In genomic region chr2:231709981-231710750, GRCh38 we compare ENCODE assay signal across 1 cellular context.
A peak's percentile ranks its signal among the peaks of the same experiment; 100 is the strongest.
TF ChIP-seq lines count a peak whose summit lies in the region.

No MANE protein-coding gene starts in this region.

TF ChIP-seq in HepG2, 621 proteins besides CTCF, POLR2A, EP300 and RAD21 (continued from another document and continues in another):
- peak; percentile 97 for TF ChIP-seq AKNA (CRISPR knock-in tag; IDR thresholded peaks at IDR 0.05; ENCODE audit: borderline replicate concordance)
- peak; percentile 88 for TF ChIP-seq ZZZ3 (CRISPR knock-in tag; IDR thresholded peaks at IDR 0.05; ENCODE audit: borderline replicate concordance)
- no peak for TF ChIP-seq CCAR2 (optimal IDR thresholded peaks at IDR 0.05; ENCODE audit: low read depth, low read length)
- peak; percentile 92 for TF ChIP-seq ZSCAN25 (CRISPR knock-in tag; IDR thresholded peaks at IDR 0.05)
- peak; percentile 87 for TF ChIP-seq CBFB (CRISPR knock-in tag; IDR thresholded peaks at IDR 0.05)
- peak; percentile 84 for TF ChIP-seq MED8 (CRISPR knock-in tag; IDR thresholded peaks at IDR 0.05; ENCODE audit: insufficient replicate concordance)
- TF ChIP-seq PHB2 (IDR thresholded peaks at IDR 0.05; ENCODE audit: partially characterized antibody): no peak
- TF ChIP-seq ZNF235 (CRISPR knock-in tag; IDR thresholded peaks at IDR 0.05; ENCODE audit: borderline replicate concordance): peak; percentile 97
- no peak for TF ChIP-seq NR2F6 (IDR thresholded peaks at IDR 0.05)
- peak; percentile 74 for TF ChIP-seq NR2F6 (CRISPR knock-in tag; IDR thresholded peaks at IDR 0.05)
- 0 out of 2 replicates have a peak, but pooled peaks have one; percentile 48 for TF ChIP-seq ZNF136 (CRISPR knock-in tag; IDR thresholded peaks at IDR 0.05; ENCODE audit: low read depth)
- TF ChIP-seq BCLAF1 (IDR thresholded peaks at IDR 0.05): no peak
- peak; percentile 99 for TF ChIP-seq ZC3H13 (CRISPR knock-in tag; IDR thresholded peaks at IDR 0.05)
- peak; percentile 69 for TF ChIP-seq PHF20 (CRISPR knock-in tag; IDR thresholded peaks at IDR 0.05)
- TF ChIP-seq ZKSCAN5 (CRISPR knock-in tag; IDR thresholded peaks at IDR 0.05): no peak
- peak; percentile 4 for TF ChIP-seq ZFP36 (IDR thresholded peaks at IDR 0.05; ENCODE audit: borderline replicate concordance, low read depth, low read length, partially characterized antibody)
- no peak for TF ChIP-seq ZFP62 (CRISPR knock-in tag; IDR thresholded peaks at IDR 0.05)
- peak; percentile 99 for TF ChIP-seq MLXIP (CRISPR knock-in tag; IDR thresholded peaks at IDR 0.05; ENCODE audit: borderline replicate concordance)
- peak; percentile 99 for TF ChIP-seq ZNF552 (CRISPR knock-in tag; IDR thresholded peaks at IDR 0.05; ENCODE audit: borderline replicate concordance)
- peak; percentile 99 for TF ChIP-seq RARG (CRISPR knock-in tag; IDR thresholded peaks at IDR 0.05; ENCODE audit: low read depth)
- TF ChIP-seq ZNF781 (CRISPR knock-in tag; IDR thresholded peaks at IDR 0.05; ENCODE audit: borderline replicate concordance, not compliant biosample characterization): peak; percentile 94
- TF ChIP-seq ZNF883 (CRISPR knock-in tag; IDR thresholded peaks at IDR 0.05; ENCODE audit: not compliant biosample characterization): peak; percentile 100
- peak; percentile 84 for TF ChIP-seq ZNF333 (CRISPR knock-in tag; IDR thresholded peaks at IDR 0.05; ENCODE audit: borderline replicate concordance)
- no peak for TF ChIP-seq MATR3 (CRISPR knock-in tag; IDR thresholded peaks at IDR 0.05)
- TF ChIP-seq ZNF773 (CRISPR knock-in tag; IDR thresholded peaks at IDR 0.05; ENCODE audit: borderline replicate concordance): peak; percentile 100
- TF ChIP-seq ZBTB3 (CRISPR knock-in tag; IDR thresholded peaks at IDR 0.05; ENCODE audit: borderline replicate concordance, low read depth): peak; percentile 98
- TF ChIP-seq CERS6 (CRISPR knock-in tag; IDR thresholded peaks at IDR 0.05): peak; percentile 98
- no peak for TF ChIP-seq TBL1XR1 (IDR thresholded peaks at IDR 0.05; ENCODE audit: borderline replicate concordance, low read length, partially characterized antibody)
- TF ChIP-seq KMT2A (CRISPR knock-in tag; IDR thresholded peaks at IDR 0.05): peak; percentile 86
- no peak for TF ChIP-seq ZNF572 (CRISPR knock-in tag; IDR thresholded peaks at IDR 0.05)
- peak; percentile 99 for TF ChIP-seq ZNF232 (CRISPR knock-in tag; IDR thresholded peaks at IDR 0.05; ENCODE audit: borderline replicate concordance)
- peak; percentile 100 for TF ChIP-seq KDM5B (CRISPR knock-in tag; IDR thresholded peaks at IDR 0.05; ENCODE audit: borderline replicate concordance)
- TF ChIP-seq ATF5 (CRISPR knock-in tag; IDR thresholded peaks at IDR 0.05; ENCODE audit: low read depth): peak; percentile 99
- TF ChIP-seq ZNF614 (CRISPR knock-in tag; IDR thresholded peaks at IDR 0.05; ENCODE audit: borderline replicate concordance): peak; percentile 48; the same call in 1 of the 2 replicates
- TF ChIP-seq ZNF367 (CRISPR knock-in tag; IDR thresholded peaks at IDR 0.05; ENCODE audit: borderline replicate concordance): peak; percentile 98; the same call in 1 of the 2 replicates
- no peak for TF ChIP-seq HMGXB3 (CRISPR knock-in tag; IDR thresholded peaks at IDR 0.05; ENCODE audit: borderline replicate concordance)
- TF ChIP-seq TCF7L2 (IDR thresholded peaks at IDR 0.05; ENCODE audit: low read depth, low read length): no peak
- peak; percentile 99 for TF ChIP-seq ZNF616 (CRISPR knock-in tag; IDR thresholded peaks at IDR 0.05; ENCODE audit: low read depth)
- peak; percentile 99; the same call in 1 of the 2 replicates for TF ChIP-seq ZNF337 (CRISPR knock-in tag; IDR thresholded peaks at IDR 0.05; ENCODE audit: borderline replicate concordance, low read depth)
- peak; percentile 100 for TF ChIP-seq ZNF704 (CRISPR knock-in tag; IDR thresholded peaks at IDR 0.05; ENCODE audit: borderline replicate concordance)
